ENCODE assay signal across 8 cellular contexts in genomic region chr6:7911345-7911725, GRCh38. TPM values are rescaled to one million over a fixed set of nuclear protein-coding genes. Genes with fewer than 3 reads are reported as not detected.
A peak's percentile ranks its signal among the peaks of the same experiment; 100 is the strongest.
DNase-seq lines count a peak whose midpoint lies in the region; ATAC-seq and TF ChIP-seq lines count a peak whose summit lies in the region.

No MANE protein-coding gene starts in this region.

- TF ChIP-seq CTCF in heart right ventricle (IDR thresholded peaks at IDR 0.05) (no peak), ascending aorta (IDR thresholded peaks at IDR 0.05) (no peak), upper lobe of right lung (IDR thresholded peaks at IDR 0.05) (no peak)

- DNase-seq in heart right ventricle = no peak
- DNase-seq in cardiac septum (ENCODE audit: low spot score) = no peak
- DNase-seq in ascending aorta (ENCODE audit: low spot score in 2 of 2) = no peak
- DNase-seq in left kidney (ENCODE audit: low read depth, low spot score) = peak; percentile 41
- no peak for DNase-seq in upper lobe of right lung
- DNase-seq in AG08396 (ENCODE audit: low spot score) = no peak
- DNase-seq in ACHN = no peak
- DNase-seq in NCI-H2029 (lab: John Stamatoyannopoulos, UW) = no peak

- ATAC-seq in heart right ventricle (peak in 1 of 8 donors; percentile 1), upper lobe of right lung (no peak)

- in situ Hi-C loops in ACHN (cut with HindIII; ENCODE audit: low pct_ligation_motif_present, low pct_unique_long_range_greater_than_20kb, low sequenced_read_pairs) = no loop called here

- no peaks in the 10 kb centered on the region for H3K36me3 ChIP-seq in heart right ventricle
- H3K36me3 ChIP-seq in ascending aorta = no peaks in the 10 kb centered on the region
- H3K36me3 ChIP-seq in upper lobe of right lung = no peaks in the 10 kb centered on the region

- H3K27ac ChIP-seq in heart right ventricle (peak overlapping the region in 7 of 10 donors; percentile 35 to 88 (median 87)), ascending aorta (peak overlapping the region; percentile 58 to 76), upper lobe of right lung (no peak overlapping the region)

- intact Hi-C loops in heart right ventricle (cut with DNase I) = loop anchor here in 8 of 10 donors (2.0 to 10.0 kb wide), 12 partner anchors 61 to 189 kb away; partner anchors contain the start of genes BLOC1S5 (in 2 of the 8) and BMP6 (in 2 of the 8)
- intact Hi-C loops in cardiac septum (cut with DNase I) = loop anchor here (2.0 to 5.0 kb wide), 2 partner anchors 63 to 151 kb away; partner anchors contain the start of gene BLOC1S5
- intact Hi-C loops in ascending aorta (cut with DNase I) = loop anchor here (5.0 kb wide), 5 partner anchors 151 to 526 kb away; partner anchors contain the start of genes BLOC1S5, EEF1E1 and SLC35B3
- intact Hi-C loops in upper lobe of right lung (cut with DNase I) = no loop called here

- H3K4me1 ChIP-seq in heart right ventricle (peaks cover 4 to 41% (median 17%) of the 10 kb centered on the region in 9 donors), ascending aorta (peaks cover 3 to 9% of the 10 kb centered on the region in 2 donors), upper lobe of right lung (peaks cover 23% of the 10 kb centered on the region)

- no peaks in the 10 kb centered on the region for H3K27me3 ChIP-seq in heart right ventricle
- H3K27me3 ChIP-seq in ascending aorta = no peaks in the 10 kb centered on the region
- no peaks in the 10 kb centered on the region for H3K27me3 ChIP-seq in upper lobe of right lung

- H3K4me3 ChIP-seq in heart right ventricle (peak overlapping the region in 7 of 10 donors; percentile 38 to 88 (median 69)), ascending aorta (peak overlapping the region; percentile 99), upper lobe of right lung (peak overlapping the region; percentile 65)

- H3K9me3 ChIP-seq in heart right ventricle = no peaks in the 10 kb centered on the region
- H3K9me3 ChIP-seq in ascending aorta = no peaks in the 10 kb centered on the region
- H3K9me3 ChIP-seq in upper lobe of right lung = no peaks in the 10 kb centered on the region

- whole genome bisulfite sequencing in heart right ventricle, 2 donors = 89 to 90% methylated on average over 11 of the region's 11 CpGs

RNA-seq across cellular contexts. Expression of gene TXNDC5, which starts 0.7 kb away (rescaled TPM):
- 10 to 100 TPM; 26.7 to 78.0 (median 38.3) TPM for total RNA-seq in heart right ventricle
- 10 to 100 TPM; 26.5 to 65.6 TPM for polyA plus RNA-seq in heart right ventricle
- total RNA-seq in cardiac septum = 50.8 TPM
- total RNA-seq in ascending aorta = 192 TPM
- total RNA-seq in upper lobe of right lung = 107 TPM
